In the genomic region with DNA sequence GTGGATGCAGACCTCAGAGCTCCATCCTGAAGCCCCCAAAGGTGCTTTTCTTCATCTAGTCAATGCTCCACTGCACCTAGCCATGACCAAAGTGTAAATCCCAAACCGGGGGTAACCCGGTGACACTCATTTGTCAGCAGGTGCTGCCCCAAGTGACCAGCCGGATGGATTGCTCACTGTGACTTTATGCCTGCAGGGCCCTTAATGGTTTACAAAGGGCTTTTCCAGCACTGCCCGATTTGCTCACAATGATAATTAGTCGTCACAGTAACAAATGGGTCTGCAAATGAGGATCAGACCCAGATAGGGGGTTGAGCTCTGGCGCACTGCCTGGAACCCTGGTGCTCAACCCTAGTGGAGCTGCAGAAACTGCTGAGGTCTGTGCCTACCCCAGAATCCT, we compare ENCODE assay signal across 1 cellular context.
TF ChIP-seq lines count a peak whose summit lies in the region.

No MANE protein-coding gene starts in this region.

TF ChIP-seq in K562, 482 proteins besides CTCF, POLR2A, EP300 and RAD21 (continued from another document):
- TF ChIP-seq, protein P1, sequence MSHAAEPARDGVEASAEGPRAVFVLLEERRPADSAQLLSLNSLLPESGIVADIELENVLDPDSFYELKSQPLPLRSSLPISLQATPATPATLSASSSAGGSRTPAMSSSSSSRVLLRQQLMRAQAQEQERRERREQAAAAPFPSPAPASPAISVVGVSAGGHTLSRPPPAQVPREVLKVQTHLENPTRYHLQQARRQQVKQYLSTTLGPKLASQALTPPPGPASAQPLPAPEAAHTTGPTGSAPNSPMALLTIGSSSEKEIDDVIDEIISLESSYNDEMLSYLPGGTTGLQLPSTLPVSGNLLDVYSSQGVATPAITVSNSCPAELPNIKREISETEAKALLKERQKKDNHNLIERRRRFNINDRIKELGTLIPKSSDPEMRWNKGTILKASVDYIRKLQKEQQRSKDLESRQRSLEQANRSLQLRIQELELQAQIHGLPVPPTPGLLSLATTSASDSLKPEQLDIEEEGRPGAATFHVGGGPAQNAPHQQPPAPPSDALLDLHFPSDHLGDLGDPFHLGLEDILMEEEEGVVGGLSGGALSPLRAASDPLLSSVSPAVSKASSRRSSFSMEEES (CRISPR knock-in tag; IDR thresholded peaks at IDR 0.05), result no peak
- TF ChIP-seq ZNF696 (CRISPR knock-in tag; conservative IDR thresholded peaks at IDR 0.05) (no peak), NBN (IDR thresholded peaks at IDR 0.05; ENCODE audit: low read depth) (no peak), CBFA2T2 (conservative IDR thresholded peaks at IDR 0.05) (no peak), MCM3 (IDR thresholded peaks at IDR 0.05) (no peak), CCNT2 (IDR thresholded peaks at IDR 0.05; ENCODE audit: borderline replicate concordance, extremely low read depth, insufficient read length, low read depth, low read length) (no peak), SIN3B (IDR thresholded peaks at IDR 0.05; ENCODE audit: low read depth) (no peak), SNRNP70 (optimal IDR thresholded peaks at IDR 0.05; ENCODE audit: low read depth, low read length) (no peak), CBFA2T3 (IDR thresholded peaks at IDR 0.05) (no peak), CBX5 (IDR thresholded peaks at IDR 0.05; ENCODE audit: borderline replicate concordance, low read depth) (no peak), ETV1 (tag; conservative IDR thresholded peaks at IDR 0.05; ENCODE audit: low read depth) (no peak), ZNF184 (CRISPR knock-in tag; IDR thresholded peaks at IDR 0.05) (no peak), GTF2E2 (tag; IDR thresholded peaks at IDR 0.05) (no peak), ESRRB (CRISPR knock-in tag; IDR thresholded peaks at IDR 0.05; ENCODE audit: borderline replicate concordance) (no peak)
- TF ChIP-seq, protein P2, sequence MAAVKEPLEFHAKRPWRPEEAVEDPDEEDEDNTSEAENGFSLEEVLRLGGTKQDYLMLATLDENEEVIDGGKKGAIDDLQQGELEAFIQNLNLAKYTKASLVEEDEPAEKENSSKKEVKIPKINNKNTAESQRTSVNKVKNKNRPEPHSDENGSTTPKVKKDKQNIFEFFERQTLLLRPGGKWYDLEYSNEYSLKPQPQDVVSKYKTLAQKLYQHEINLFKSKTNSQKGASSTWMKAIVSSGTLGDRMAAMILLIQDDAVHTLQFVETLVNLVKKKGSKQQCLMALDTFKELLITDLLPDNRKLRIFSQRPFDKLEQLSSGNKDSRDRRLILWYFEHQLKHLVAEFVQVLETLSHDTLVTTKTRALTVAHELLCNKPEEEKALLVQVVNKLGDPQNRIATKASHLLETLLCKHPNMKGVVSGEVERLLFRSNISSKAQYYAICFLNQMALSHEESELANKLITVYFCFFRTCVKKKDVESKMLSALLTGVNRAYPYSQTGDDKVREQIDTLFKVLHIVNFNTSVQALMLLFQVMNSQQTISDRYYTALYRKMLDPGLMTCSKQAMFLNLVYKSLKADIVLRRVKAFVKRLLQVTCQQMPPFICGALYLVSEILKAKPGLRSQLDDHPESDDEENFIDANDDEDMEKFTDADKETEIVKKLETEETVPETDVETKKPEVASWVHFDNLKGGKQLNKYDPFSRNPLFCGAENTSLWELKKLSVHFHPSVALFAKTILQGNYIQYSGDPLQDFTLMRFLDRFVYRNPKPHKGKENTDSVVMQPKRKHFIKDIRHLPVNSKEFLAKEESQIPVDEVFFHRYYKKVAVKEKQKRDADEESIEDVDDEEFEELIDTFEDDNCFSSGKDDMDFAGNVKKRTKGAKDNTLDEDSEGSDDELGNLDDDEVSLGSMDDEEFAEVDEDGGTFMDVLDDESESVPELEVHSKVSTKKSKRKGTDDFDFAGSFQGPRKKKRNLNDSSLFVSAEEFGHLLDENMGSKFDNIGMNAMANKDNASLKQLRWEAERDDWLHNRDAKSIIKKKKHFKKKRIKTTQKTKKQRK (IDR thresholded peaks at IDR 0.05; ENCODE audit: borderline replicate concordance, low read depth, low read length), result no peak
- TF ChIP-seq, protein P3, sequence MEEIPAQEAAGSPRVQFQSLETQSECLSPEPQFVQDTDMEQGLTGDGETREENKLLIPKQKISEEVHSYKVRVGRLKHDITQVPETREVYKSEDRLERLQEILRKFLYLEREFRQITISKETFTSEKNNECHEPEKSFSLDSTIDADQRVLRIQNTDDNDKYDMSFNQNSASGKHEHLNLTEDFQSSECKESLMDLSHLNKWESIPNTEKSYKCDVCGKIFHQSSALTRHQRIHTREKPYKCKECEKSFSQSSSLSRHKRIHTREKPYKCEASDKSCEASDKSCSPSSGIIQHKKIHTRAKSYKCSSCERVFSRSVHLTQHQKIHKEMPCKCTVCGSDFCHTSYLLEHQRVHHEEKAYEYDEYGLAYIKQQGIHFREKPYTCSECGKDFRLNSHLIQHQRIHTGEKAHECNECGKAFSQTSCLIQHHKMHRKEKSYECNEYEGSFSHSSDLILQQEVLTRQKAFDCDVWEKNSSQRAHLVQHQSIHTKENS (CRISPR knock-in tag; IDR thresholded peaks at IDR 0.05), result no peak
- TF ChIP-seq, protein P4, sequence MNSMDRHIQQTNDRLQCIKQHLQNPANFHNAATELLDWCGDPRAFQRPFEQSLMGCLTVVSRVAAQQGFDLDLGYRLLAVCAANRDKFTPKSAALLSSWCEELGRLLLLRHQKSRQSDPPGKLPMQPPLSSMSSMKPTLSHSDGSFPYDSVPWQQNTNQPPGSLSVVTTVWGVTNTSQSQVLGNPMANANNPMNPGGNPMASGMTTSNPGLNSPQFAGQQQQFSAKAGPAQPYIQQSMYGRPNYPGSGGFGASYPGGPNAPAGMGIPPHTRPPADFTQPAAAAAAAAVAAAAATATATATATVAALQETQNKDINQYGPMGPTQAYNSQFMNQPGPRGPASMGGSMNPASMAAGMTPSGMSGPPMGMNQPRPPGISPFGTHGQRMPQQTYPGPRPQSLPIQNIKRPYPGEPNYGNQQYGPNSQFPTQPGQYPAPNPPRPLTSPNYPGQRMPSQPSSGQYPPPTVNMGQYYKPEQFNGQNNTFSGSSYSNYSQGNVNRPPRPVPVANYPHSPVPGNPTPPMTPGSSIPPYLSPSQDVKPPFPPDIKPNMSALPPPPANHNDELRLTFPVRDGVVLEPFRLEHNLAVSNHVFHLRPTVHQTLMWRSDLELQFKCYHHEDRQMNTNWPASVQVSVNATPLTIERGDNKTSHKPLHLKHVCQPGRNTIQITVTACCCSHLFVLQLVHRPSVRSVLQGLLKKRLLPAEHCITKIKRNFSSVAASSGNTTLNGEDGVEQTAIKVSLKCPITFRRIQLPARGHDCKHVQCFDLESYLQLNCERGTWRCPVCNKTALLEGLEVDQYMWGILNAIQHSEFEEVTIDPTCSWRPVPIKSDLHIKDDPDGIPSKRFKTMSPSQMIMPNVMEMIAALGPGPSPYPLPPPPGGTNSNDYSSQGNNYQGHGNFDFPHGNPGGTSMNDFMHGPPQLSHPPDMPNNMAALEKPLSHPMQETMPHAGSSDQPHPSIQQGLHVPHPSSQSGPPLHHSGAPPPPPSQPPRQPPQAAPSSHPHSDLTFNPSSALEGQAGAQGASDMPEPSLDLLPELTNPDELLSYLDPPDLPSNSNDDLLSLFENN (IDR thresholded peaks at IDR 0.05; ENCODE audit: low read depth in 2 of 2, low read length in 2 of 2), result no peak
TF ChIP-seq in K562: peak in this region for 0.
